In the genomic region with DNA sequence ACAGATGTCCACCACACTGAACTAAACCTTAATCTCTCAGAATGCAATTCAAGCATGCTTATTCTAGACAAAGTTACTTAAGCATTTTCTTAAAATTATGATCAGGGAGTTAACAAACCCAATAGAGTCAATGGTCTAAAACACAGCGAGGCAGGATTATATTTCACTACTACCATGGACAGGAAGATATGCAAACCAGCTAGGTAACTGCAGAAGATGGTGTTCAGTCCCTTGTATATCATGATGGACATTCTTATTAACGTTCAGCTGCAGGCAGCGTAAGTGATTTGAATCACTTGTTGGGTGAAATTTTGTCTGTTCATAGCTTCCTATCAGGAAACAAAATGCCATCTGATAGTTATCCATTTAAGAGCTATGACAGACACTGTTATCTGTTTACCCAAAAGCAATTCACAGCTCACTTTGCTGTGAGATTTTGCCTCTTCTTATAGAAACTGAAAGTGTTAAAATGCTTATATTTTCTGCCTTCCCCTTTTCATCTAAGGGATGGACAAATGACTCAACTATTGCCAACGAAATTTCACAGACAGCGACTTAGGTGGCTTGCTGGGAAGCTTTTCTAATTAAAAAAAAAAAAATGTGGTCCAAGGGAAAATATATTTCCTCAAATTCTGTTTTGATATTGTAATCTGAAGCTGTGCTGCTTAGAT, we compare ENCODE assay signal across 11 cellular contexts.
A peak's percentile ranks its signal among the peaks of the same experiment; 100 is the strongest.
DNase-seq lines count a peak whose midpoint lies in the region; ATAC-seq and TF ChIP-seq lines count a peak whose summit lies in the region.
"Had no signal": no experiment of that assay in that cellular context is flagged by ENCODE, and none has a peak within 500 bp of the region (broad histone marks: within the 10 kb centered on the region; RNA-seq: fewer than 3 reads in every experiment).

No MANE protein-coding gene starts in this region.

- CTCF ChIA-PET in CD4-positive, alpha-beta T cell (lab: Charles Lee): no interaction called here

- DNase-seq in NCI-H526 (lab: John Stamatoyannopoulos, UW): peak; percentile 52 to 77
- no peak for DNase-seq in immature natural killer cell
- DNase-seq in CD4-positive, alpha-beta T cell: no peak
- no peak for DNase-seq in NCI-H446 treated with DMSO at 0.1 percent for 48 hours (lab: John Stamatoyannopoulos, UW)
- no peak for DNase-seq in Ammon's horn (ENCODE audit: low spot score)
- DNase-seq: activated CD8-positive, alpha-beta memory T cell treated with anti-CD3 and anti-CD28 coated beads for 24 hours; C1 segment of cervical spinal cord had no signal

- H3K27me3 ChIP-seq in CD4-positive, alpha-beta T cell (ENCODE audit: control insufficient read depth, insufficient read depth, low read length): no peaks in the 10 kb centered on the region

- intact Hi-C loops in CD4-positive, alpha-beta T cell (cut with DNase I, micrococcal nuclease): no loop called here

- H3K27me3 Mint-ChIP-seq in immature natural killer cell (ENCODE audit: low read depth in 3 of 3): peaks cover 0 to 3% (median 2%) of the 10 kb centered on the region in 3 donors
- no peaks in the 10 kb centered on the region for H3K27me3 Mint-ChIP-seq in CD4-positive, alpha-beta T cell

- TF ChIP-seq CTCF in CD4-positive, alpha-beta T cell (IDR thresholded peaks at IDR 0.05): no peak

- no peaks in the 10 kb centered on the region for H3K36me3 Mint-ChIP-seq in immature natural killer cell
- no peaks in the 10 kb centered on the region for H3K36me3 Mint-ChIP-seq in CD4-positive, alpha-beta T cell (ENCODE audit: low read depth)

- H3K9me3 ChIP-seq in CD4-positive, alpha-beta T cell (ENCODE audit: control insufficient read depth, low read length): no peaks in the 10 kb centered on the region

- POLR2A ChIA-PET in CD4-positive, alpha-beta T cell (lab: Charles Lee): no interaction called here

- no peak overlapping the region for H3K4me3 Mint-ChIP-seq in immature natural killer cell
- H3K4me3 Mint-ChIP-seq in CD4-positive, alpha-beta T cell: no peak overlapping the region

- H3K27ac Mint-ChIP-seq in immature natural killer cell: no peak overlapping the region
- no peak overlapping the region for H3K27ac Mint-ChIP-seq in CD4-positive, alpha-beta T cell

- no peak overlapping the region for H3K27ac ChIP-seq in CD4-positive, alpha-beta T cell (ENCODE audit: low read depth, low read length)
- H3K27ac ChIP-seq: skin epidermis had no signal

- H3K9me3 Mint-ChIP-seq in immature natural killer cell: no peaks in the 10 kb centered on the region
- H3K9me3 Mint-ChIP-seq in CD4-positive, alpha-beta T cell: no peaks in the 10 kb centered on the region

- ATAC-seq in GM18508 (IDR thresholded peaks at IDR 0.05; ENCODE audit: insufficient read depth, unreplicated experiment): peak; percentile 77
- ATAC-seq in GM21423 (IDR thresholded peaks at IDR 0.05; ENCODE audit: unreplicated experiment): peak; percentile 80
- ATAC-seq in HG03060 (IDR thresholded peaks at IDR 0.05; ENCODE audit: low read depth, unreplicated experiment): peak; percentile 75
- no peak for ATAC-seq in CD4-positive, alpha-beta T cell (ENCODE audit: poor library complexity)

- peaks cover 0 to 6% of the 10 kb centered on the region in 2 donors for H3K4me1 Mint-ChIP-seq in immature natural killer cell
- H3K4me1 Mint-ChIP-seq in CD4-positive, alpha-beta T cell (ENCODE audit: low read depth): no peaks in the 10 kb centered on the region

Comparison
In these comparisons a context has a peak if more than half of its experiments do, and no peak if none do; other contexts are left out.
1. DNase-seq: peak in NCI-H526 (2 of 2); none in immature natural killer cell (0 of 3), CD4-positive, alpha-beta T cell (0 of 10), NCI-H446 treated with DMSO at 0.1 percent for 48 hours (single experiment) and Ammon's horn (single experiment).